1 cellular context compared by ENCODE assay signal in the genomic region with DNA sequence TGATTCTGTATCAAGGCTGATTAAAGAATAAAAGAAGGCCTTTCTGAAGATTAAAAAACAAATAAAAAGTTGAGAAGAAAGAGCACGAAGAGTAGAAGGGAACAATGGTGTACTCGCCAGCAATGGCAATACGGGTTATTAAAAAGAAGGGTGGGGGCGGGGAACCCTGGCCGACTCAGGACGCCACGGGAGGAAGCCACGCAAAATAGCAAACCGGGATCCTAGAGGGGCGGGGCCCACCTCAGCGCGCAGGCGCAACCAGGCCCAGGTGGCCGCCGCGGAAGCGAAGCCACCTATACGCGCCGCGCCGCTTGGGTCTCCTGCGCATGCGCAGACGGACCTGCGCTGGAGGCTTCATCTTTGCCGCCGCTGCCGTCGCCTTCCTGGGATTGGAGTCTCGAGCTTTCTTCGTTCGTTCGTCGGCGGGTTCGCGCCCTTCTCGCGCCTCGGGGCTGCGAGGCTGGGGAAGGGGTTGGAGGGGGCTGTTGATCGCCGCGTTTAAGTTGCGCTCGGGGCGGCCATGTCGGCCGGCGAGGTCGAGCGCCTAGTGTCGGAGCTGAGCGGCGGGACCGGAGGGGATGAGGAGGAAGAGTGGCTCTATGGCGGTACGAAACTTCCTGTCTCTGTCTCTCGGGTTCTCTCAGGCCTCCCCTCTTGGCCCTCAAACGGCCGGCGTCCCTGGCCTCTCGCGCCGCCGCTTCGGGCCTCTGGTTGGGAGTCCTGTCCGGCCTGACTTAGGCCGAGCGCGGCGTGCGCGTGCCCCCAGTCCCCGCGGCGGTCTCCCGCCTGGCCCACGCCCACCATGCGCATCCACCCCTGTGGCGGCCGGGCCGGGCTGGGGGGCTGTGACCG.
A peak's percentile ranks its signal among the peaks of the same experiment; 100 is the strongest.
TF ChIP-seq lines count a peak whose summit lies in the region.

A gene with protein sequence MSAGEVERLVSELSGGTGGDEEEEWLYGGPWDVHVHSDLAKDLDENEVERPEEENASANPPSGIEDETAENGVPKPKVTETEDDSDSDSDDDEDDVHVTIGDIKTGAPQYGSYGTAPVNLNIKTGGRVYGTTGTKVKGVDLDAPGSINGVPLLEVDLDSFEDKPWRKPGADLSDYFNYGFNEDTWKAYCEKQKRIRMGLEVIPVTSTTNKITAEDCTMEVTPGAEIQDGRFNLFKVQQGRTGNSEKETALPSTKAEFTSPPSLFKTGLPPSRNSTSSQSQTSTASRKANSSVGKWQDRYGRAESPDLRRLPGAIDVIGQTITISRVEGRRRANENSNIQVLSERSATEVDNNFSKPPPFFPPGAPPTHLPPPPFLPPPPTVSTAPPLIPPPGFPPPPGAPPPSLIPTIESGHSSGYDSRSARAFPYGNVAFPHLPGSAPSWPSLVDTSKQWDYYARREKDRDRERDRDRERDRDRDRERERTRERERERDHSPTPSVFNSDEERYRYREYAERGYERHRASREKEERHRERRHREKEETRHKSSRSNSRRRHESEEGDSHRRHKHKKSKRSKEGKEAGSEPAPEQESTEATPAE (plus strand): TSS at position 323 of the 852 bp plus-strand sequence. CDS start 198 bp downstream, at position 521.

TF ChIP-seq in HepG2, 621 proteins besides CTCF, POLR2A, EP300 and RAD21 (continued from another document and continues in another):
- TF ChIP-seq, protein P1, sequence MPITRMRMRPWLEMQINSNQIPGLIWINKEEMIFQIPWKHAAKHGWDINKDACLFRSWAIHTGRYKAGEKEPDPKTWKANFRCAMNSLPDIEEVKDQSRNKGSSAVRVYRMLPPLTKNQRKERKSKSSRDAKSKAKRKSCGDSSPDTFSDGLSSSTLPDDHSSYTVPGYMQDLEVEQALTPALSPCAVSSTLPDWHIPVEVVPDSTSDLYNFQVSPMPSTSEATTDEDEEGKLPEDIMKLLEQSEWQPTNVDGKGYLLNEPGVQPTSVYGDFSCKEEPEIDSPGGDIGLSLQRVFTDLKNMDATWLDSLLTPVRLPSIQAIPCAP (CRISPR knock-in tag; IDR thresholded peaks at IDR 0.05; ENCODE audit: low read depth) = no peak
- TF ChIP-seq U2AF1 (optimal IDR thresholded peaks at IDR 0.05; ENCODE audit: low read depth, low read length) (no peak), AKAP8 (CRISPR knock-in tag; IDR thresholded peaks at IDR 0.05) (peak; percentile 61), PITX1 (CRISPR knock-in tag; IDR thresholded peaks at IDR 0.05) (peak; percentile 71), HDAC2 (CRISPR knock-in tag; IDR thresholded peaks at IDR 0.05) (no peak; the same call in 1 of the 2 replicates), ATRX (CRISPR knock-in tag; IDR thresholded peaks at IDR 0.05; ENCODE audit: borderline replicate concordance) (no peak), ZFP62 (CRISPR knock-in tag; IDR thresholded peaks at IDR 0.05) (no peak), MBD4 (IDR thresholded peaks at IDR 0.05; ENCODE audit: borderline replicate concordance, low read length) (no peak), ZNF652 (CRISPR knock-in tag; IDR thresholded peaks at IDR 0.05; ENCODE audit: borderline replicate concordance, low read depth) (no peak), SSRP1 (CRISPR knock-in tag; IDR thresholded peaks at IDR 0.05) (no peak), ZNF225 (CRISPR knock-in tag; IDR thresholded peaks at IDR 0.05) (peak; percentile 62; the same call in 1 of the 2 replicates), FOXC1 (CRISPR knock-in tag; IDR thresholded peaks at IDR 0.05; ENCODE audit: borderline replicate concordance) (peak; percentile 87; the same call in 1 of the 2 replicates), ZBTB20 (CRISPR knock-in tag; IDR thresholded peaks at IDR 0.05; ENCODE audit: borderline replicate concordance, low read depth) (peak; percentile 33; the same call in 1 of the 2 replicates)
- TF ChIP-seq, protein P2, sequence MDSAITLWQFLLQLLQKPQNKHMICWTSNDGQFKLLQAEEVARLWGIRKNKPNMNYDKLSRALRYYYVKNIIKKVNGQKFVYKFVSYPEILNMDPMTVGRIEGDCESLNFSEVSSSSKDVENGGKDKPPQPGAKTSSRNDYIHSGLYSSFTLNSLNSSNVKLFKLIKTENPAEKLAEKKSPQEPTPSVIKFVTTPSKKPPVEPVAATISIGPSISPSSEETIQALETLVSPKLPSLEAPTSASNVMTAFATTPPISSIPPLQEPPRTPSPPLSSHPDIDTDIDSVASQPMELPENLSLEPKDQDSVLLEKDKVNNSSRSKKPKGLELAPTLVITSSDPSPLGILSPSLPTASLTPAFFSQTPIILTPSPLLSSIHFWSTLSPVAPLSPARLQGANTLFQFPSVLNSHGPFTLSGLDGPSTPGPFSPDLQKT (CRISPR knock-in tag; IDR thresholded peaks at IDR 0.05; ENCODE audit: borderline replicate concordance) = no peak
- TF ChIP-seq, protein P3, sequence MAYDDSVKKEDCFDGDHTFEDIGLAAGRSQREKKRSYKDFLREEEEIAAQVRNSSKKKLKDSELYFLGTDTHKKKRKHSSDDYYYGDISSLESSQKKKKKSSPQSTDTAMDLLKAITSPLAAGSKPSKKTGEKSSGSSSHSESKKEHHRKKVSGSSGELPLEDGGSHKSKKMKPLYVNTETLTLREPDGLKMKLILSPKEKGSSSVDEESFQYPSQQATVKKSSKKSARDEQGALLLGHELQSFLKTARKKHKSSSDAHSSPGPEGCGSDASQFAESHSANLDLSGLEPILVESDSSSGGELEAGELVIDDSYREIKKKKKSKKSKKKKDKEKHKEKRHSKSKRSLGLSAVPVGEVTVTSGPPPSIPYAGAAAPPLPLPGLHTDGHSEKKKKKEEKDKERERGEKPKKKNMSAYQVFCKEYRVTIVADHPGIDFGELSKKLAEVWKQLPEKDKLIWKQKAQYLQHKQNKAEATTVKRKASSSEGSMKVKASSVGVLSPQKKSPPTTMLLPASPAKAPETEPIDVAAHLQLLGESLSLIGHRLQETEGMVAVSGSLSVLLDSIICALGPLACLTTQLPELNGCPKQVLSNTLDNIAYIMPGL (CRISPR knock-in tag; IDR thresholded peaks at IDR 0.05; ENCODE audit: borderline replicate concordance in 1 of 2, low read depth in 1 of 2) = peak; percentile 70 to 82
- TF ChIP-seq, protein P4, sequence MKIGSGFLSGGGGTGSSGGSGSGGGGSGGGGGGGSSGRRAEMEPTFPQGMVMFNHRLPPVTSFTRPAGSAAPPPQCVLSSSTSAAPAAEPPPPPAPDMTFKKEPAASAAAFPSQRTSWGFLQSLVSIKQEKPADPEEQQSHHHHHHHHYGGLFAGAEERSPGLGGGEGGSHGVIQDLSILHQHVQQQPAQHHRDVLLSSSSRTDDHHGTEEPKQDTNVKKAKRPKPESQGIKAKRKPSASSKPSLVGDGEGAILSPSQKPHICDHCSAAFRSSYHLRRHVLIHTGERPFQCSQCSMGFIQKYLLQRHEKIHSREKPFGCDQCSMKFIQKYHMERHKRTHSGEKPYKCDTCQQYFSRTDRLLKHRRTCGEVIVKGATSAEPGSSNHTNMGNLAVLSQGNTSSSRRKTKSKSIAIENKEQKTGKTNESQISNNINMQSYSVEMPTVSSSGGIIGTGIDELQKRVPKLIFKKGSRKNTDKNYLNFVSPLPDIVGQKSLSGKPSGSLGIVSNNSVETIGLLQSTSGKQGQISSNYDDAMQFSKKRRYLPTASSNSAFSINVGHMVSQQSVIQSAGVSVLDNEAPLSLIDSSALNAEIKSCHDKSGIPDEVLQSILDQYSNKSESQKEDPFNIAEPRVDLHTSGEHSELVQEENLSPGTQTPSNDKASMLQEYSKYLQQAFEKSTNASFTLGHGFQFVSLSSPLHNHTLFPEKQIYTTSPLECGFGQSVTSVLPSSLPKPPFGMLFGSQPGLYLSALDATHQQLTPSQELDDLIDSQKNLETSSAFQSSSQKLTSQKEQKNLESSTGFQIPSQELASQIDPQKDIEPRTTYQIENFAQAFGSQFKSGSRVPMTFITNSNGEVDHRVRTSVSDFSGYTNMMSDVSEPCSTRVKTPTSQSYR (CRISPR knock-in tag; IDR thresholded peaks at IDR 0.05; ENCODE audit: borderline replicate concordance) = peak; percentile 72; the same call in 1 of the 2 replicates
- TF ChIP-seq, protein P5, sequence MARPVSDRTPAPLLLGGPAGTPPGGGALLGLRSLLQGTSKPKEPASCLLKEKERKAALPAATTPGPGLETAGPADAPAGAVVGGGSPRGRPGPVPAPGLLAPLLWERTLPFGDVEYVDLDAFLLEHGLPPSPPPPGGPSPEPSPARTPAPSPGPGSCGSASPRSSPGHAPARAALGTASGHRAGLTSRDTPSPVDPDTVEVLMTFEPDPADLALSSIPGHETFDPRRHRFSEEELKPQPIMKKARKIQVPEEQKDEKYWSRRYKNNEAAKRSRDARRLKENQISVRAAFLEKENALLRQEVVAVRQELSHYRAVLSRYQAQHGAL (CRISPR knock-in tag; IDR thresholded peaks at IDR 0.05; ENCODE audit: not compliant biosample characterization) = no peak
- TF ChIP-seq, protein P6, sequence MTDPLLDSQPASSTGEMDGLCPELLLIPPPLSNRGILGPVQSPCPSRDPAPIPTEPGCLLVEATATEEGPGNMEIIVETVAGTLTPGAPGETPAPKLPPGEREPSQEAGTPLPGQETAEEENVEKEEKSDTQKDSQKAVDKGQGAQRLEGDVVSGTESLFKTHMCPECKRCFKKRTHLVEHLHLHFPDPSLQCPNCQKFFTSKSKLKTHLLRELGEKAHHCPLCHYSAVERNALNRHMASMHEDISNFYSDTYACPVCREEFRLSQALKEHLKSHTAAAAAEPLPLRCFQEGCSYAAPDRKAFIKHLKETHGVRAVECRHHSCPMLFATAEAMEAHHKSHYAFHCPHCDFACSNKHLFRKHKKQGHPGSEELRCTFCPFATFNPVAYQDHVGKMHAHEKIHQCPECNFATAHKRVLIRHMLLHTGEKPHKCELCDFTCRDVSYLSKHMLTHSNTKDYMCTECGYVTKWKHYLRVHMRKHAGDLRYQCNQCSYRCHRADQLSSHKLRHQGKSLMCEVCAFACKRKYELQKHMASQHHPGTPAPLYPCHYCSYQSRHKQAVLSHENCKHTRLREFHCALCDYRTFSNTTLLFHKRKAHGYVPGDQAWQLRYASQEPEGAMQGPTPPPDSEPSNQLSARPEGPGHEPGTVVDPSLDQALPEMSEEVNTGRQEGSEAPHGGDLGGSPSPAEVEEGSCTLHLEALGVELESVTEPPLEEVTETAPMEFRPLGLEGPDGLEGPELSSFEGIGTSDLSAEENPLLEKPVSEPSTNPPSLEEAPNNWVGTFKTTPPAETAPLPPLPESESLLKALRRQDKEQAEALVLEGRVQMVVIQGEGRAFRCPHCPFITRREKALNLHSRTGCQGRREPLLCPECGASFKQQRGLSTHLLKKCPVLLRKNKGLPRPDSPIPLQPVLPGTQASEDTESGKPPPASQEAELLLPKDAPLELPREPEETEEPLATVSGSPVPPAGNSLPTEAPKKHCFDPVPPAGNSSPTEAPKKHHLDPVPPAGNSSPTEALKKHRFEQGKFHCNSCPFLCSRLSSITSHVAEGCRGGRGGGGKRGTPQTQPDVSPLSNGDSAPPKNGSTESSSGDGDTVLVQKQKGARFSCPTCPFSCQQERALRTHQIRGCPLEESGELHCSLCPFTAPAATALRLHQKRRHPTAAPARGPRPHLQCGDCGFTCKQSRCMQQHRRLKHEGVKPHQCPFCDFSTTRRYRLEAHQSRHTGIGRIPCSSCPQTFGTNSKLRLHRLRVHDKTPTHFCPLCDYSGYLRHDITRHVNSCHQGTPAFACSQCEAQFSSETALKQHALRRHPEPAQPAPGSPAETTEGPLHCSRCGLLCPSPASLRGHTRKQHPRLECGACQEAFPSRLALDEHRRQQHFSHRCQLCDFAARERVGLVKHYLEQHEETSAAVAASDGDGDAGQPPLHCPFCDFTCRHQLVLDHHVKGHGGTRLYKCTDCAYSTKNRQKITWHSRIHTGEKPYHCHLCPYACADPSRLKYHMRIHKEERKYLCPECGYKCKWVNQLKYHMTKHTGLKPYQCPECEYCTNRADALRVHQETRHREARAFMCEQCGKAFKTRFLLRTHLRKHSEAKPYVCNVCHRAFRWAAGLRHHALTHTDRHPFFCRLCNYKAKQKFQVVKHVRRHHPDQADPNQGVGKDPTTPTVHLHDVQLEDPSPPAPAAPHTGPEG (CRISPR knock-in tag; IDR thresholded peaks at IDR 0.05) = peak; percentile 65
- TF ChIP-seq, protein P7, sequence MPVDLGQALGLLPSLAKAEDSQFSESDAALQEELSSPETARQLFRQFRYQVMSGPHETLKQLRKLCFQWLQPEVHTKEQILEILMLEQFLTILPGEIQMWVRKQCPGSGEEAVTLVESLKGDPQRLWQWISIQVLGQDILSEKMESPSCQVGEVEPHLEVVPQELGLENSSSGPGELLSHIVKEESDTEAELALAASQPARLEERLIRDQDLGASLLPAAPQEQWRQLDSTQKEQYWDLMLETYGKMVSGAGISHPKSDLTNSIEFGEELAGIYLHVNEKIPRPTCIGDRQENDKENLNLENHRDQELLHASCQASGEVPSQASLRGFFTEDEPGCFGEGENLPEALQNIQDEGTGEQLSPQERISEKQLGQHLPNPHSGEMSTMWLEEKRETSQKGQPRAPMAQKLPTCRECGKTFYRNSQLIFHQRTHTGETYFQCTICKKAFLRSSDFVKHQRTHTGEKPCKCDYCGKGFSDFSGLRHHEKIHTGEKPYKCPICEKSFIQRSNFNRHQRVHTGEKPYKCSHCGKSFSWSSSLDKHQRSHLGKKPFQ (CRISPR knock-in tag; IDR thresholded peaks at IDR 0.05; ENCODE audit: insufficient replicate concordance) = no peak
- TF ChIP-seq, protein P8, sequence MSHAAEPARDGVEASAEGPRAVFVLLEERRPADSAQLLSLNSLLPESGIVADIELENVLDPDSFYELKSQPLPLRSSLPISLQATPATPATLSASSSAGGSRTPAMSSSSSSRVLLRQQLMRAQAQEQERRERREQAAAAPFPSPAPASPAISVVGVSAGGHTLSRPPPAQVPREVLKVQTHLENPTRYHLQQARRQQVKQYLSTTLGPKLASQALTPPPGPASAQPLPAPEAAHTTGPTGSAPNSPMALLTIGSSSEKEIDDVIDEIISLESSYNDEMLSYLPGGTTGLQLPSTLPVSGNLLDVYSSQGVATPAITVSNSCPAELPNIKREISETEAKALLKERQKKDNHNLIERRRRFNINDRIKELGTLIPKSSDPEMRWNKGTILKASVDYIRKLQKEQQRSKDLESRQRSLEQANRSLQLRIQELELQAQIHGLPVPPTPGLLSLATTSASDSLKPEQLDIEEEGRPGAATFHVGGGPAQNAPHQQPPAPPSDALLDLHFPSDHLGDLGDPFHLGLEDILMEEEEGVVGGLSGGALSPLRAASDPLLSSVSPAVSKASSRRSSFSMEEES (CRISPR knock-in tag; IDR thresholded peaks at IDR 0.05) = 0 out of 2 replicates have a peak, but pooled peaks have one; percentile 8
